10 cellular contexts compared by ENCODE assay signal in the genomic region with DNA sequence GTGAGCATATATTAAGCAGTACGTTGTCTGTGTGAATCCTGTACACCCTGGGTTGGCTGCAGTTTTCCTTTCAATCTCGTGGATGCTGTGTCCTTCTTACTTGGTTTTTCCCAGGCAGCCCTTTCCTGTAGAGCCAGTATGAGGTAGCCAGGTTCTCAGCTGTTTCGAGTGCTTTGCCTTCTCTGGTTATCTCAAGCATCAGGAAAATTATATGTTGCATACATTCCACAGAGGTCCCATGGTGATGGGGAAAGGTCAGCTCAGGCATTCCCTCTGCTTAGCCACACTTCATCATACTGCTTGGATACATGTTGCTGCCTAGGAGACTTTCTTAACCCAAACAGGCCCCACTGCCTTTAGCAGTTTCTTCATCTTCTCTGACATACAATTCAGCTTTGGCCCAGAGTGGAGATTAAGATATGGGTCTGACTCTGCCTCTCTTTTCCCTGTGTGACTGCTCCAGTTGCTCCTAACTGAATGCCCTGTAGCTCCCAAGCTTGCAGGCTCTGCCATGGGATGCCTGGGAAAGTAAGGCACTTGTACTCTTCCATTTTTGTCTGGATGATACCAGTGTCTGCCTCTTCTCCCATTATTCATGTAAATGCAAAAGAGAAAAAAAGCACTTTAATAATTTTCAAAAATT. TPM values are rescaled to one million over a fixed set of nuclear protein-coding genes. Genes with fewer than 3 reads are reported as not detected.
DNase-seq lines count a peak whose midpoint lies in the region; ATAC-seq and TF ChIP-seq lines count a peak whose summit lies in the region.
"Had no signal": no experiment of that assay in that cellular context is flagged by ENCODE, and none has a peak within 500 bp of the region (broad histone marks: within the 10 kb centered on the region; RNA-seq: fewer than 3 reads in every experiment).

No MANE protein-coding gene starts in this region.

- 52 to 59% methylated on average over 3 of the region's 3 CpGs for WGBS in transverse colon (ENCODE audit: low coverage in 1 of 2), 2 donors
- WGBS in psoas muscle, 3 donors: 42 to 60% (median 59%) methylated on average over 3 of the region's 3 CpGs

- H3K9me3 ChIP-seq in transverse colon (no peaks in the 10 kb centered on the region), psoas muscle (no peaks in the 10 kb centered on the region)
- H3K9me3 ChIP-seq: right atrium auricular region had no signal

- peak; percentile 10 for DNase-seq in NCI-H748 (lab: John Stamatoyannopoulos, UW; ENCODE audit: unreplicated experiment)
- no peak for DNase-seq in NCI-H748 treated with DMSO at 0.1 percent for 48 hours (lab: John Stamatoyannopoulos, UW)
- peak; percentile 90 for DNase-seq in amniotic epithelial cell (ENCODE audit: low read depth)
- DNase-seq in hepatic stellate cell (ENCODE audit: low spot score): peak; percentile 11
- DNase-seq in transverse colon: no peak
- DNase-seq in T-cell: no peak
- DNase-seq in psoas muscle: no peak
- DNase-seq: NCI-H1105 had no signal

- POLR2A ChIA-PET in T-cell (lab: Charles Lee): no interaction called here

- H3K36me3 ChIP-seq in transverse colon (no peaks in the 10 kb centered on the region), psoas muscle (ENCODE audit: insufficient read depth in 1 of 2, low read depth in 1 of 2) (no peaks in the 10 kb centered on the region)
- H3K36me3 ChIP-seq: right atrium auricular region had no signal

- H3K4me1 ChIP-seq in transverse colon (peaks cover 0 to 34% (median 10%) of the 10 kb centered on the region in 4 donors), psoas muscle (no peaks in the 10 kb centered on the region)

- no peak for TF ChIP-seq POLR2A in transverse colon (IDR thresholded peaks at IDR 0.05)

- TF ChIP-seq CTCF in transverse colon (IDR thresholded peaks at IDR 0.05) (no peak), psoas muscle (IDR thresholded peaks at IDR 0.05) (no peak)

- no peak overlapping the region for H3K4me3 Mint-ChIP-seq in T-cell

- intact Hi-C loops in transverse colon (cut with DNase I; ENCODE audit: low total_unique reads): no loop called here
- intact Hi-C loops in psoas muscle (cut with DNase I): no loop called here

- CTCF ChIA-PET in T-cell (lab: Charles Lee): interaction anchor here in 1 of 2 donors (1.0 kb wide), 1 partner anchor 12 kb away, joined by 3 read pairs; no protein-coding TSS in a partner anchor

- H3K4me3 ChIP-seq in transverse colon (no peak overlapping the region), psoas muscle (no peak overlapping the region)
- H3K4me3 ChIP-seq: right atrium auricular region had no signal

- no peaks in the 10 kb centered on the region for H3K27me3 ChIP-seq in transverse colon
- no peaks in the 10 kb centered on the region for H3K27me3 ChIP-seq in psoas muscle (ENCODE audit: insufficient read depth in 3 of 3, low read length in 2 of 3)
- H3K27me3 ChIP-seq: right atrium auricular region had no signal

- H3K27me3 Mint-ChIP-seq in T-cell: peaks cover 0 to 4% of the 10 kb centered on the region in 2 donors

- H3K27ac ChIP-seq in transverse colon (peak overlapping the region in 3 of 4 donors; percentile 9 to 45 (median 20)), psoas muscle (no peak overlapping the region)
- H3K27ac ChIP-seq: right atrium auricular region had no signal

- ATAC-seq in GM21576 (IDR thresholded peaks at IDR 0.05; ENCODE audit: unreplicated experiment) (no peak), T-cell (replicated peaks in 1 of 4) (no peak), psoas muscle (no peak)

- H3K9me3 Mint-ChIP-seq in T-cell: peaks cover 0 to 3% (median 0%) of the 10 kb centered on the region in 3 donors

- in situ Hi-C loops in transverse colon (cut with MboI; ENCODE audit: low pct_ligation_motif_present in 1 of 4, low pct_unique_long_range_greater_than_20kb in 1 of 4, low sequenced_read_pairs in 3 of 4): no loop called here

- H3K36me3 Mint-ChIP-seq in T-cell: no peaks in the 10 kb centered on the region

- H3K27ac Mint-ChIP-seq in T-cell: no peak overlapping the region

- peaks cover 0 to 11% (median under 1%) of the 10 kb centered on the region in 3 donors for H3K4me1 Mint-ChIP-seq in T-cell

- no peak for TF ChIP-seq EP300 in transverse colon (IDR thresholded peaks at IDR 0.05; ENCODE audit: low read depth)

RNA-seq across cellular contexts. Expression of a gene that starts 11.3 kb away (rescaled TPM):
- total RNA-seq in transverse colon (10 to 100 TPM in 3 of 4 donors, 1 to 10 TPM in 1; 3.0 to 46.0 (median 37.4) TPM), T-cell (1 to 10 TPM in 4 of 5 donors, under 1 TPM in 1; 0.79 to 3.3 (median 1.4) TPM), psoas muscle (10 to 100 TPM in 2 of 4 donors, 1 to 10 TPM in 2; 5.1 to 13.7 (median 8.9) TPM)
- polyA plus RNA-seq in psoas muscle: 1 to 10 TPM; 3.8 to 8.0 (median 5.3) TPM

Comparison
In these comparisons a context has a peak if more than half of its experiments do, and no peak if none do; other contexts are left out.
1. DNase-seq: peak in NCI-H748 (single experiment), amniotic epithelial cell (single experiment) and hepatic stellate cell (single experiment); none in NCI-H748 treated with DMSO at 0.1 percent for 48 hours (single experiment), transverse colon (single experiment), T-cell (0 of 34) and psoas muscle (0 of 2).